8 cellular contexts compared by ENCODE assay signal in genomic region chr12:94644622-94645021, GRCh38. TPM values are rescaled to one million over a fixed set of nuclear protein-coding genes. Genes with fewer than 3 reads are reported as not detected.
DNase-seq lines count a peak whose midpoint lies in the region; ATAC-seq and TF ChIP-seq lines count a peak whose summit lies in the region.

No MANE protein-coding gene starts in this region.

- peak; percentile 34 for ATAC-seq in GM19463 (IDR thresholded peaks at IDR 0.05; ENCODE audit: unreplicated experiment)
- peak; percentile 55 for ATAC-seq in stimulated activated naive CD8-positive, alpha-beta T cell treated with anti-CD3 and anti-CD28 coated beads, Interleukin-15, amount 100 ng/mL, for 72 hours
- ATAC-seq in HG03521 (IDR thresholded peaks at IDR 0.05; ENCODE audit: unreplicated experiment): no peak

- DNase-seq in AG09319 (ENCODE audit: extremely low read depth, low read depth) (peak; percentile 20), NCI-H2196 (lab: John Stamatoyannopoulos, UW; ENCODE audit: unreplicated experiment) (peak; percentile 74), fibroblast of villous mesenchyme (ENCODE audit: low read depth) (peak; percentile 69), neural progenitor cell (ENCODE audit: low spot score) (no peak), hepatic stellate cell (ENCODE audit: low spot score) (no peak)
- no peak for DNase-seq in stimulated activated naive CD8-positive, alpha-beta T cell treated with anti-CD3 and anti-CD28 coated beads, Interleukin-15, amount 100 ng/mL, for 72 hours

- no peaks in the 10 kb centered on the region for H3K4me1 ChIP-seq in neural progenitor cell

- no peak overlapping the region for H3K27ac ChIP-seq in neural progenitor cell

- H2AFZ ChIP-seq in neural progenitor cell (replicated peaks): no peak overlapping the region

- peaks cover 3% of the 10 kb centered on the region for H4K20me1 ChIP-seq in neural progenitor cell (ENCODE audit: low read depth)

- H3K4me3 ChIP-seq in fibroblast of villous mesenchyme (ENCODE audit: low read depth, low read length): no peak overlapping the region
- H3K4me3 ChIP-seq in neural progenitor cell: no peak overlapping the region

- H3K36me3 ChIP-seq in neural progenitor cell: no peaks in the 10 kb centered on the region

- H3K4me1 Mint-ChIP-seq in stimulated activated naive CD8-positive, alpha-beta T cell treated with anti-CD3 and anti-CD28 coated beads, Interleukin-15, amount 100 ng/mL, for 72 hours: peaks cover 42% of the 10 kb centered on the region
- peaks cover 9% of the 10 kb centered on the region for H3K4me1 Mint-ChIP-seq in neural progenitor cell

- H3K4me2 ChIP-seq in neural progenitor cell: no peak overlapping the region

- peak overlapping the region; percentile 32 to 53 for H3K4me3 Mint-ChIP-seq in stimulated activated naive CD8-positive, alpha-beta T cell treated with anti-CD3 and anti-CD28 coated beads, Interleukin-15, amount 100 ng/mL, for 72 hours
- no peak overlapping the region for H3K4me3 Mint-ChIP-seq in neural progenitor cell

- peaks cover 70% of the 10 kb centered on the region for H3K27me3 Mint-ChIP-seq in stimulated activated naive CD8-positive, alpha-beta T cell treated with anti-CD3 and anti-CD28 coated beads, Interleukin-15, amount 100 ng/mL, for 72 hours
- H3K27me3 Mint-ChIP-seq in neural progenitor cell (ENCODE audit: insufficient read depth, low read depth): peaks cover 13% of the 10 kb centered on the region

- H3K9me3 ChIP-seq in neural progenitor cell (ENCODE audit: low read depth): no peaks in the 10 kb centered on the region

- peaks cover 4% of the 10 kb centered on the region for H3K79me2 ChIP-seq in neural progenitor cell (ENCODE audit: low read depth)

- H3K27ac Mint-ChIP-seq in stimulated activated naive CD8-positive, alpha-beta T cell treated with anti-CD3 and anti-CD28 coated beads, Interleukin-15, amount 100 ng/mL, for 72 hours: no peak overlapping the region
- H3K27ac Mint-ChIP-seq in neural progenitor cell: no peak overlapping the region

- peaks cover 23% of the 10 kb centered on the region for H3K27me3 ChIP-seq in neural progenitor cell

- H3K9ac ChIP-seq in neural progenitor cell: no peak overlapping the region

- no peaks in the 10 kb centered on the region for H3K9me3 Mint-ChIP-seq in stimulated activated naive CD8-positive, alpha-beta T cell treated with anti-CD3 and anti-CD28 coated beads, Interleukin-15, amount 100 ng/mL, for 72 hours
- H3K9me3 Mint-ChIP-seq in neural progenitor cell: no peaks in the 10 kb centered on the region

- TF ChIP-seq CTCF in AG09319 (IDR thresholded peaks at IDR 0.05; ENCODE audit: low read depth, low read length) (no peak), fibroblast of villous mesenchyme (IDR thresholded peaks at IDR 0.05; ENCODE audit: insufficient read depth, low read depth, low read length) (no peak), neural progenitor cell (IDR thresholded peaks at IDR 0.05) (no peak)

- H3K36me3 Mint-ChIP-seq in neural progenitor cell: no peaks in the 10 kb centered on the region

- H3F3A ChIP-seq in neural progenitor cell (ENCODE audit: low read depth): peaks cover 12% of the 10 kb centered on the region

RNA-seq across cellular contexts. Expression of gene TMCC3, which starts 5.7 kb away (rescaled TPM):
- total RNA-seq in fibroblast of villous mesenchyme: 1.6 and 1.7 TPM in 2 replicates
- 7.2 and 9.5 TPM in 2 replicates for total RNA-seq in neural progenitor cell (ENCODE audit: low replicate concordance)

Comparison
In these comparisons a context has a peak if more than half of its experiments do, and no peak if none do; other contexts are left out.
1. DNase-seq: peak in AG09319 (single experiment), NCI-H2196 (single experiment) and fibroblast of villous mesenchyme (single experiment); none in stimulated activated naive CD8-positive, alpha-beta T cell treated with anti-CD3 and anti-CD28 coated beads, Interleukin-15, amount 100 ng/mL, for 72 hours (0 of 2), neural progenitor cell (single experiment) and hepatic stellate cell (single experiment).